ENCODE assay signal across 8 cellular contexts in genomic region chr15:78944202-78944625, GRCh38. TPM values are rescaled to one million over a fixed set of nuclear protein-coding genes. Genes with fewer than 3 reads are reported as not detected.
DNase-seq lines count a peak whose midpoint lies in the region; ATAC-seq, FAIRE-seq and TF ChIP-seq lines count a peak whose summit lies in the region.

No MANE protein-coding gene starts in this region.

- no peaks in the 10 kb centered on the region for H3K27me3 ChIP-seq in stomach

- H3K27ac ChIP-seq in stomach, result peak overlapping the region; percentile 77 to 88 (median 79)

- TF ChIP-seq EP300 in stomach (IDR thresholded peaks at IDR 0.05), result no peak

- TF ChIP-seq POLR2A in stomach (IDR thresholded peaks at IDR 0.05), result no peak
- no peak for TF ChIP-seq POLR2A in H54 (IDR thresholded peaks at IDR 0.05; ENCODE audit: low read depth, low read length)

- peak; percentile 23 for DNase-seq in GM19238 (ENCODE audit: insufficient read length, low spot score)
- DNase-seq in activated CD8-positive, alpha-beta T cell treated with anti-CD3 and anti-CD28 coated beads for 36 hours, result no peak
- DNase-seq in immature natural killer cell, result no peak
- peak; percentile 38 for DNase-seq in stomach
- no peak for DNase-seq in DMS114 treated with DMSO at 0.1 percent for 48 hours (lab: John Stamatoyannopoulos, UW; ENCODE audit: unreplicated experiment)
- no peak for DNase-seq in H54 (ENCODE audit: insufficient read length, low spot score)
- no peak for DNase-seq in GM10248 (ENCODE audit: extremely low spot score)

- CTCF ChIA-PET in activated CD8-positive, alpha-beta T cell treated with anti-CD3 and anti-CD28 coated beads for 36 hours (lab: Charles Lee), result interaction anchor here (0.7 kb wide), 1 partner anchor 16 kb away, joined by 3 read pairs; no protein-coding TSS in a partner anchor
- CTCF ChIA-PET in GM10248 (lab: Yijun Ruan, JAX), result interaction anchor here (0.7 to 1.7 kb wide), 6 partner anchors 30 to 63 kb away, joined by 3 to 6 read pairs (median 4); no protein-coding TSS in a partner anchor

- peaks cover 5% of the 10 kb centered on the region for H3K4me1 Mint-ChIP-seq in activated CD8-positive, alpha-beta T cell treated with anti-CD3 and anti-CD28 coated beads for 36 hours (ENCODE audit: low read depth)
- H3K4me1 Mint-ChIP-seq in immature natural killer cell, result peaks cover 3 to 7% of the 10 kb centered on the region in 2 donors

- POLR2A ChIA-PET in activated CD8-positive, alpha-beta T cell treated with anti-CD3 and anti-CD28 coated beads for 36 hours (lab: Charles Lee), result interaction anchor here (0.7 kb wide), 1 partner anchor 9 kb away, joined by 3 read pairs; no protein-coding TSS in a partner anchor
- POLR2A ChIA-PET in GM10248 (lab: Yijun Ruan, JAX), result interaction anchor here (0.5 to 1.5 kb wide), 2 partner anchors 35 to 39 kb away, joined by 3 to 5 read pairs; no protein-coding TSS in a partner anchor

- FAIRE-seq in H54 (lab: Jason Lieb, UNC), result no peak

- 13 to 35% (median 15%) methylated on average over 10 to 12 of the region's 12 CpGs for WGBS in stomach, 5 donors

- H3K36me3 Mint-ChIP-seq in activated CD8-positive, alpha-beta T cell treated with anti-CD3 and anti-CD28 coated beads for 36 hours (ENCODE audit: low read depth), result no peaks in the 10 kb centered on the region
- no peaks in the 10 kb centered on the region for H3K36me3 Mint-ChIP-seq in immature natural killer cell

- no peak for TF ChIP-seq CTCF in activated CD8-positive, alpha-beta T cell treated with anti-CD3 and anti-CD28 coated beads for 36 hours (IDR thresholded peaks at IDR 0.05)
- TF ChIP-seq CTCF in stomach (IDR thresholded peaks at IDR 0.05) (no peak), GM10248 (IDR thresholded peaks at IDR 0.05; ENCODE audit: control extremely low read depth, extremely low read depth, low read depth, missing control alignments) (no peak)

- peak overlapping the region; percentile 55 to 71 (median 68) for H3K4me3 ChIP-seq in stomach

- peaks cover 0 to 54% (median 28%) of the 10 kb centered on the region in 4 donors for H3K4me1 ChIP-seq in stomach

- peaks cover 12% of the 10 kb centered on the region for H3K27me3 Mint-ChIP-seq in activated CD8-positive, alpha-beta T cell treated with anti-CD3 and anti-CD28 coated beads for 36 hours
- peaks cover 0 to 6% (median 3%) of the 10 kb centered on the region in 3 donors for H3K27me3 Mint-ChIP-seq in immature natural killer cell (ENCODE audit: low read depth in 3 of 3)

- ATAC-seq in HG02981 (IDR thresholded peaks at IDR 0.05; ENCODE audit: unreplicated experiment), result peak; percentile 18
- ATAC-seq in activated CD8-positive, alpha-beta T cell treated with anti-CD3 and anti-CD28 coated beads for 36 hours, result peak; percentile 3

- intact Hi-C loops in activated CD8-positive, alpha-beta T cell treated with anti-CD3 and anti-CD28 coated beads for 36 hours (cut with micrococcal nuclease), result no loop called here
- intact Hi-C loops in stomach (cut with DNase I; ENCODE audit: low total_unique reads), result no loop called here

- no peaks in the 10 kb centered on the region for H3K36me3 ChIP-seq in stomach

- peak overlapping the region; percentile 70 for H3K4me3 Mint-ChIP-seq in activated CD8-positive, alpha-beta T cell treated with anti-CD3 and anti-CD28 coated beads for 36 hours
- peak overlapping the region; percentile 63 to 74 (median 64) for H3K4me3 Mint-ChIP-seq in immature natural killer cell

- H3K9me3 ChIP-seq in stomach, result no peaks in the 10 kb centered on the region

- H3K9me3 Mint-ChIP-seq in activated CD8-positive, alpha-beta T cell treated with anti-CD3 and anti-CD28 coated beads for 36 hours, result no peaks in the 10 kb centered on the region
- no peaks in the 10 kb centered on the region for H3K9me3 Mint-ChIP-seq in immature natural killer cell

- no peak overlapping the region for H3K27ac Mint-ChIP-seq in activated CD8-positive, alpha-beta T cell treated with anti-CD3 and anti-CD28 coated beads for 36 hours
- H3K27ac Mint-ChIP-seq in immature natural killer cell, result no peak overlapping the region

RNA-seq across cellular contexts. Expression of gene CTSH, which starts 0.6 kb away (rescaled TPM):
- 10 to 100 TPM; 13.2 to 14.1 TPM for total RNA-seq in activated CD8-positive, alpha-beta T cell treated with anti-CD3 and anti-CD28 coated beads for 36 hours
- polyA plus RNA-seq in immature natural killer cell (10 to 100 TPM in 2 of 3 donors, 1 to 10 TPM in 1; 9.3 to 37.8 (median 23.0) TPM), stomach (100 to 1,000 TPM in 2 of 3 donors, 10 to 100 TPM in 1; 79.3 to 193 (median 125) TPM)
- total RNA-seq in stomach, result 100 to 1,000 TPM; 173 to 386 (median 309) TPM

Comparison
In these comparisons a context has a peak if more than half of its experiments do, and no peak if none do; other contexts are left out.
1. DNase-seq: peak in GM19238 (single experiment) and stomach (single experiment); none in activated CD8-positive, alpha-beta T cell treated with anti-CD3 and anti-CD28 coated beads for 36 hours (single experiment), immature natural killer cell (0 of 3), DMS114 treated with DMSO at 0.1 percent for 48 hours (single experiment), H54 (single experiment) and GM10248 (single experiment).
2. RNA of gene CTSH, which starts 0.6 kb away (total RNA-seq): 173 to 386 TPM in stomach; 13.2 to 14.1 TPM in activated CD8-positive, alpha-beta T cell treated with anti-CD3 and anti-CD28 coated beads for 36 hours; every median in the first group is over 10 times any median in the second.